In genomic region chr22:30968924-30969531, GRCh38 we compare ENCODE assay signal across 1 cellular context.
TF ChIP-seq lines count a peak whose summit lies in the region.

TSS of gene TUG1 (plus strand) at chr22:30969265.

TF ChIP-seq in HepG2, 621 proteins besides CTCF, POLR2A, EP300 and RAD21 (continued from another document):
- TF ChIP-seq, protein P1, sequence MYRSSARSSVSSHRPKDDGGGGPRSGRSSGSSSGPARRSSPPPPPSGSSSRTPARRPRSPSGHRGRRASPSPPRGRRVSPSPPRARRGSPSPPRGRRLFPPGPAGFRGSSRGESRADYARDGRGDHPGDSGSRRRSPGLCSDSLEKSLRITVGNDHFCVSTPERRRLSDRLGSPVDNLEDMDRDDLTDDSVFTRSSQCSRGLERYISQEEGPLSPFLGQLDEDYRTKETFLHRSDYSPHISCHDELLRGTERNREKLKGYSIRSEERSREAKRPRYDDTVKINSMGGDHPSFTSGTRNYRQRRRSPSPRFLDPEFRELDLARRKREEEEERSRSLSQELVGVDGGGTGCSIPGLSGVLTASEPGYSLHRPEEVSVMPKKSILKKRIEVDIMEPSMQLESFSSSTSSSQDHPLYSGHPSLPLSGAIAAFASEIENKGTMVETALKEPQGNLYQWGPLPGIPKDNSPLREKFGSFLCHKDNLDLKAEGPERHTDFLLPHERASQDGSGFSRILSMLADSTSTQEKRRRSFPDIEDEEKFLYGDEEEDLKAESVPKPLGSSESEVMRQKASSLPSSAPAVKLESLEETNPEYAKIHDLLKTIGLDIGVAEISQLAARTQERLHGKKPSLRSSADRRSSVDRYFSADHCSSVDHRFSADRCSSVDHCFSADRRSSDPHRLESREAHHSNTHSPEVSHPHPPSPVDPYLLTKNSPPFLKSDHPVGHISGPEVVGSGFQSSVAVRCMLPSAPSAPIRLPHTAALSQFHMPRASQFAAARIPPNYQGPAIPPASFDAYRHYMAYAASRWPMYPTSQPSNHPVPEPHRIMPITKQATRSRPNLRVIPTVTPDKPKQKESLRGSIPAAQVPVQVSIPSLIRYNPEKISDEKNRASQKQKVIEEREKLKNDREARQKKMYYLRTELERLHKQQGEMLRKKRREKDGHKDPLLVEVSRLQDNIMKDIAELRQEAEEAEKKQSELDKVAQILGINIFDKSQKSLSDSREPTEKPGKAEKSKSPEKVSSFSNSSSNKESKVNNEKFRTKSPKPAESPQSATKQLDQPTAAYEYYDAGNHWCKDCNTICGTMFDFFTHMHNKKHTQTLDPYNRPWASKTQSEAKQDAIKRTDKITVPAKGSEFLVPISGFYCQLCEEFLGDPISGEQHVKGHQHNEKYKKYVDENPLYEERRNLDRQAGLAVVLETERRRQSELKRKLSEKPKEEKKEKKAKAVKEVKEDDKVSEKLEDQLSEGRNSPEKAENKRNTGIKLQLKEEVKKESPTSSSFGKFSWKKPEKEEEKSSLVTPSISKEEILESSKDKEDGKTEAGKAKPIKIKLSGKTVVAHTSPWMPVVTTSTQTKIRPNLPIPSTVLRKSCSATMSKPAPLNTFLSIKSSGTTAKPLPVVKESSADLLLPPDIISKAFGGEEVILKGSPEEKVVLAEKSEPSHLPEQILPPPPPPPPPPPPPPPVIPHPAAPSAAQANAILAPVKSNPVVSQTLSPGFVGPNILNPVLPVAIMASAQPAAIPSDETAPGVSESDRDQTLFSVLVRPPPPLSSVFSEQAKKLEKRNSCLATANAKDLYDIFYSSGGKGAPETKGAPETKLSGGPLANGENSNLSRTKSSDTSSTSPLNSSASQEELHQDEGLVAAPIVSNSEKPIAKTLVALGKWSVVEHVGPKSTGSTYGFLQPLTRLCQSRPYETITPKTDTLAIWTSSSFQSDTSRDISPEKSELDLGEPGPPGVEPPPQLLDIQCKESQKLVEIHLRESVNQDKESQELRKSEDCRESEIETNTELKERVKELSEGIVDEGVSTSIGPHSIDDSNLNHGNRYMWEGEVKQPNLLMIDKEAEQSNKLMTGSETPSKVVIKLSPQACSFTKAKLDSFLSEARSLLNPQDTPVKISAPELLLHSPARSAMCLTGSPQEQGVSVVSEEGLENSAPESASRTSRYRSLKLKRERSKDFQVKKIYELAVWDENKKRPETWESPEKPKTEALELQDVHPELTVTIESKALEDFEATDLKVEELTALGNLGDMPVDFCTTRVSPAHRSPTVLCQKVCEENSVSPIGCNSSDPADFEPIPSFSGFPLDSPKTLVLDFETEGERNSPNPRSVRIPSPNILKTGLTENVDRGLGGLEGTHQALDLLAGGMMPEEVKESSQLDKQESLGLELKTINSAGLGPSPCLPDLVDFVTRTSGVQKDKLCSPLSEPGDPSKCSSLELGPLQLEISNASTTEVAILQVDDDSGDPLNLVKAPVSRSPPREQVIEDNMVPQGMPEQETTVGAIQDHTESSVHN (CRISPR knock-in tag; IDR thresholded peaks at IDR 0.05): no peak
- TF ChIP-seq, protein P2, sequence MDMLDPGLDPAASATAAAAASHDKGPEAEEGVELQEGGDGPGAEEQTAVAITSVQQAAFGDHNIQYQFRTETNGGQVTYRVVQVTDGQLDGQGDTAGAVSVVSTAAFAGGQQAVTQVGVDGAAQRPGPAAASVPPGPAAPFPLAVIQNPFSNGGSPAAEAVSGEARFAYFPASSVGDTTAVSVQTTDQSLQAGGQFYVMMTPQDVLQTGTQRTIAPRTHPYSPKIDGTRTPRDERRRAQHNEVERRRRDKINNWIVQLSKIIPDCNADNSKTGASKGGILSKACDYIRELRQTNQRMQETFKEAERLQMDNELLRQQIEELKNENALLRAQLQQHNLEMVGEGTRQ (IDR thresholded peaks at IDR 0.05; ENCODE audit: low read depth, low read length): peak; percentile 99
- TF ChIP-seq, protein P2 (CRISPR knock-in tag; IDR thresholded peaks at IDR 0.05; ENCODE audit: borderline replicate concordance): peak; percentile 97; the same call in 1 of the 2 replicates
- TF ChIP-seq SMAD3 (CRISPR knock-in tag; IDR thresholded peaks at IDR 0.05) (peak; percentile 22; the same call in 1 of the 2 replicates), KDM2A (CRISPR knock-in tag; IDR thresholded peaks at IDR 0.05; ENCODE audit: borderline replicate concordance, low read depth) (peak; percentile 51), PRDM4 (CRISPR knock-in tag; IDR thresholded peaks at IDR 0.05; ENCODE audit: borderline replicate concordance) (no peak), DBP (CRISPR knock-in tag; IDR thresholded peaks at IDR 0.05; ENCODE audit: not compliant biosample characterization) (peak; percentile 63), POLR2AphosphoS2 (IDR thresholded peaks at IDR 0.05; ENCODE audit: low read depth, low read length) (peak; percentile 69; the same call in 1 of the 2 replicates), MTF1 (CRISPR knock-in tag; IDR thresholded peaks at IDR 0.05) (no peak), KLF6 (CRISPR knock-in tag; IDR thresholded peaks at IDR 0.05) (0 out of 2 replicates have a peak, but pooled peaks have one; percentile 18), ZFP36 (IDR thresholded peaks at IDR 0.05; ENCODE audit: borderline replicate concordance, low read depth, low read length, partially characterized antibody) (no peak), NFKBIZ (CRISPR knock-in tag; IDR thresholded peaks at IDR 0.05) (no peak), ZNF20 (CRISPR knock-in tag; IDR thresholded peaks at IDR 0.05) (no peak), CREM (IDR thresholded peaks at IDR 0.05) (peak; percentile 60; the same call in 1 of the 2 replicates), CREM (CRISPR knock-in tag; IDR thresholded peaks at IDR 0.05) (no peak), NBN (conservative IDR thresholded peaks at IDR 0.05) (no peak), E2F1 (CRISPR knock-in tag; IDR thresholded peaks at IDR 0.05) (no peak), ZNF441 (CRISPR knock-in tag; IDR thresholded peaks at IDR 0.05; ENCODE audit: borderline replicate concordance) (no peak; the same call in none of the 2 replicates), GRHL1 (CRISPR knock-in tag; conservative IDR thresholded peaks at IDR 0.05) (no peak), CHD2 (IDR thresholded peaks at IDR 0.05; ENCODE audit: low read depth, low read length) (no peak), NFYB (CRISPR knock-in tag; IDR thresholded peaks at IDR 0.05) (peak; percentile 86), PLRG1 (conservative IDR thresholded peaks at IDR 0.05) (no peak), ZNF280D (CRISPR knock-in tag; IDR thresholded peaks at IDR 0.05) (no peak), MTF2 (CRISPR knock-in tag; IDR thresholded peaks at IDR 0.05; ENCODE audit: borderline replicate concordance) (no peak)
TF ChIP-seq in HepG2: peak in this region for 234.
